Comparison of ENCODE assay signal across 7 cellular contexts in genomic region chr2:143594745-143595144, GRCh38.
"Had no signal": no experiment of that assay in that cellular context is flagged by ENCODE, and none has a peak within 500 bp of the region (broad histone marks: within the 10 kb centered on the region; RNA-seq: fewer than 3 reads in every experiment).

No MANE protein-coding gene starts in this region.

- H3K4me3 ChIP-seq: GM12878 had no signal

- ATAC-seq: GM12878 had no signal

- DNase-seq: GDM1, GF-D8 had no signal

- FAIRE-seq: G401.6, GM12878, GM12891, GM12892, GM19239 had no signal
